16 cellular contexts compared by ENCODE assay signal in the genomic region with DNA sequence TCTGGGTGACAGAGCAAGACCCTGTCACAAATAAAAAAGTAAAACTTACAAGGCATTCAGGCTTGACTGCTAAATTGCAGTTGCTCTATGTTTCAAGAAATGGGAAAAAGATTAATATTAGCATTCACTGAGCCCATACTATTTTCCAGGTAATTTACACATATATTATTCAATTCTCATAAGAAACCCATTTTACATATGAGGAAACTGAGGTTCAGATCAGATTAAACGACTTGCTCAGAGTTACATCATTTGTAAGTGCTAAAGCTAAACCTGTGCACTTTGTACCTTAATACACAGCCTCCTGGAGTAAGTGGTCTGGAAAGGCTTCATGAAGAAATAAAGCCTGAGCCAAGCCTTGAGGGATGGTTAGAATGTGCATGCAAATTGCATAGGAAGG.
DNase-seq lines count a peak whose midpoint lies in the region; ATAC-seq, FAIRE-seq and TF ChIP-seq lines count a peak whose summit lies in the region.
"Had no signal": no experiment of that assay in that cellular context is flagged by ENCODE, and none has a peak within 500 bp of the region (broad histone marks: within the 10 kb centered on the region; RNA-seq: fewer than 3 reads in every experiment).

No MANE protein-coding gene starts in this region.

- H3K4me2 ChIP-seq in endothelial cell of umbilical vein (ENCODE audit: insufficient read depth, low read length): no peak overlapping the region

- peaks cover 12% of the 10 kb centered on the region for H3K36me3 Mint-ChIP-seq in nephron progenitor cell (ENCODE audit: low read depth)
- H3K36me3 Mint-ChIP-seq in effector memory CD8-positive, alpha-beta T cell (ENCODE audit: insufficient read depth): peaks cover 4% of the 10 kb centered on the region

- no peak for TF ChIP-seq CTCF in endothelial cell of umbilical vein (IDR thresholded peaks at IDR 0.05; ENCODE audit: extremely low read depth in 1 of 2, insufficient read depth in 1 of 2, low read depth in 1 of 2, low read length in 2 of 2)
- no peak for TF ChIP-seq CTCF in nephron progenitor cell (IDR thresholded peaks at IDR 0.05)

- H3K27me3 Mint-ChIP-seq in nephron progenitor cell (ENCODE audit: low read depth, poor library complexity): no peaks in the 10 kb centered on the region
- no peaks in the 10 kb centered on the region for H3K27me3 Mint-ChIP-seq in effector memory CD8-positive, alpha-beta T cell
- H3K27me3 Mint-ChIP-seq in stimulated activated naive CD8-positive, alpha-beta T cell treated with anti-CD3 and anti-CD28 coated beads, Interleukin-15, amount 100 ng/mL, for 72 hours: no peaks in the 10 kb centered on the region
- H3K27me3 Mint-ChIP-seq: CD4-positive, alpha-beta T cell had no signal

- CTCF ChIA-PET in endothelial cell of umbilical vein (lab: Charles Lee): no interaction called here

- no peak for ATAC-seq in effector memory CD8-positive, alpha-beta T cell (replicated peaks)
- no peak for ATAC-seq in GM21423 (IDR thresholded peaks at IDR 0.05; ENCODE audit: unreplicated experiment)
- ATAC-seq in stimulated activated naive CD8-positive, alpha-beta T cell treated with anti-CD3 and anti-CD28 coated beads, Interleukin-15, amount 100 ng/mL, for 72 hours: no peak

- DNase-seq in GM19239 (ENCODE audit: insufficient read length, low spot score) (no peak), endothelial cell of umbilical vein (ENCODE audit: low read depth, low spot score) (no peak), nephron progenitor cell (no peak)
- no peak for DNase-seq in effector memory CD8-positive, alpha-beta T cell
- no peak for DNase-seq in stimulated activated naive CD8-positive, alpha-beta T cell treated with anti-CD3 and anti-CD28 coated beads, Interleukin-15, amount 100 ng/mL, for 72 hours
- DNase-seq: AML-193; CD4-positive, alpha-beta T cell; DMS153; DMS79; GDM1; H9 had no signal

- TF ChIP-seq POLR2A in endothelial cell of umbilical vein (IDR thresholded peaks at IDR 0.05; ENCODE audit: low read depth, low read length): no peak

- no peak overlapping the region for H3K4me3 Mint-ChIP-seq in nephron progenitor cell
- H3K4me3 Mint-ChIP-seq in effector memory CD8-positive, alpha-beta T cell: no peak overlapping the region
- H3K4me3 Mint-ChIP-seq in stimulated activated naive CD8-positive, alpha-beta T cell treated with anti-CD3 and anti-CD28 coated beads, Interleukin-15, amount 100 ng/mL, for 72 hours: no peak overlapping the region
- H3K4me3 Mint-ChIP-seq: CD4-positive, alpha-beta T cell; H9 had no signal

- no peak overlapping the region for H2AFZ ChIP-seq in endothelial cell of umbilical vein (ENCODE audit: low read depth, low read length)

- H3K4me1 Mint-ChIP-seq in nephron progenitor cell: peaks cover 13% of the 10 kb centered on the region
- H3K4me1 Mint-ChIP-seq in effector memory CD8-positive, alpha-beta T cell (ENCODE audit: low read depth in 2 of 2): peaks cover 2 to 6% of the 10 kb centered on the region in 2 donors
- no peaks in the 10 kb centered on the region for H3K4me1 Mint-ChIP-seq in stimulated activated naive CD8-positive, alpha-beta T cell treated with anti-CD3 and anti-CD28 coated beads, Interleukin-15, amount 100 ng/mL, for 72 hours

- H3K27ac ChIP-seq in endothelial cell of umbilical vein (ENCODE audit: insufficient read depth, low read depth, low read length): no peak overlapping the region
- H3K27ac ChIP-seq: C4-2B had no signal

- FAIRE-seq in GM19239 (lab: Jason Lieb, UNC) (peak; percentile 64), endothelial cell of umbilical vein (lab: Jason Lieb, UNC) (peak; percentile 63)
- FAIRE-seq: A204.1, GM18507, H1 had no signal

- no peaks in the 10 kb centered on the region for H3K9me1 ChIP-seq in endothelial cell of umbilical vein (replicated peaks; ENCODE audit: control insufficient read depth, extremely low read depth, insufficient read depth, low read length)

- no peaks in the 10 kb centered on the region for H3K79me2 ChIP-seq in endothelial cell of umbilical vein (ENCODE audit: control insufficient read depth, insufficient read depth, low read length)

- BruUV-seq in endothelial cell of umbilical vein (replicated peaks; lab: Mats Ljungman, UMichigan): no TSS peak

- no peaks in the 10 kb centered on the region for H3K9me3 ChIP-seq in endothelial cell of umbilical vein (replicated peaks; ENCODE audit: control insufficient read depth, insufficient read depth, low read length)

- no peak overlapping the region for H3K9ac ChIP-seq in endothelial cell of umbilical vein (replicated peaks; ENCODE audit: extremely low read depth, insufficient read depth, low read length)

- peak overlapping the region; percentile 24 for H3K27ac Mint-ChIP-seq in nephron progenitor cell
- peak overlapping the region in 1 of 2 donors; percentile 56 for H3K27ac Mint-ChIP-seq in effector memory CD8-positive, alpha-beta T cell
- no peak overlapping the region for H3K27ac Mint-ChIP-seq in stimulated activated naive CD8-positive, alpha-beta T cell treated with anti-CD3 and anti-CD28 coated beads, Interleukin-15, amount 100 ng/mL, for 72 hours
- H3K27ac Mint-ChIP-seq: CD4-positive, alpha-beta T cell; H9 had no signal

- no peaks in the 10 kb centered on the region for H4K20me1 ChIP-seq in endothelial cell of umbilical vein (replicated peaks; ENCODE audit: control insufficient read depth, extremely low read depth, insufficient read depth, low read length)

- no peaks in the 10 kb centered on the region for H3K9me3 Mint-ChIP-seq in nephron progenitor cell
- H3K9me3 Mint-ChIP-seq in effector memory CD8-positive, alpha-beta T cell: no peaks in the 10 kb centered on the region
- H3K9me3 Mint-ChIP-seq in stimulated activated naive CD8-positive, alpha-beta T cell treated with anti-CD3 and anti-CD28 coated beads, Interleukin-15, amount 100 ng/mL, for 72 hours: no peaks in the 10 kb centered on the region
- H3K9me3 Mint-ChIP-seq: CD4-positive, alpha-beta T cell; H9 had no signal

- intact Hi-C loops in endothelial cell of umbilical vein (cut with micrococcal nuclease): no loop called here

- no peaks in the 10 kb centered on the region for H3K36me3 ChIP-seq in endothelial cell of umbilical vein (ENCODE audit: control insufficient read depth in 2 of 2, extremely low read depth in 1 of 2, insufficient read depth in 2 of 2, low read length in 2 of 2)

- H3K4me3 ChIP-seq in endothelial cell of umbilical vein (replicated peaks in 1 of 3; ENCODE audit: insufficient read depth in 1 of 3, low read depth in 1 of 3, low read length in 3 of 3): no peak overlapping the region

- no peaks in the 10 kb centered on the region for H3K27me3 ChIP-seq in endothelial cell of umbilical vein (ENCODE audit: control insufficient read depth in 2 of 2, insufficient read depth in 2 of 2, low read length in 2 of 2)

- H3K4me1 ChIP-seq in endothelial cell of umbilical vein (ENCODE audit: control insufficient read depth, extremely low read depth, insufficient read depth, low read length): no peaks in the 10 kb centered on the region

- dilution Hi-C loops in endothelial cell of umbilical vein (cut with MboI; ENCODE audit: extremely low pct_ligation_motif_present, low sequenced_read_pairs): no loop called here

- POLR2A ChIA-PET in endothelial cell of umbilical vein (lab: Charles Lee): no interaction called here

TF ChIP-seq in endothelial cell of umbilical vein, 7 proteins besides CTCF, POLR2A, EP300 and RAD21:
- TF ChIP-seq GATA2 (IDR thresholded peaks at IDR 0.05; ENCODE audit: insufficient read depth, insufficient read length, low read depth, low read length): no peak
- TF ChIP-seq EZH2 (IDR thresholded peaks at IDR 0.05; ENCODE audit: borderline replicate concordance, low read depth, low read length, severe bottlenecking): no peak
- no peak for TF ChIP-seq JUN (IDR thresholded peaks at IDR 0.05; ENCODE audit: borderline replicate concordance, insufficient read depth, insufficient read length, low read depth)
- TF ChIP-seq, protein P1, sequence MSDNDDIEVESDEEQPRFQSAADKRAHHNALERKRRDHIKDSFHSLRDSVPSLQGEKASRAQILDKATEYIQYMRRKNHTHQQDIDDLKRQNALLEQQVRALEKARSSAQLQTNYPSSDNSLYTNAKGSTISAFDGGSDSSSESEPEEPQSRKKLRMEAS (IDR thresholded peaks at IDR 0.05; ENCODE audit: insufficient read depth, insufficient read length): no peak
- no peak for TF ChIP-seq POLR2AphosphoS5 (IDR thresholded peaks at IDR 0.05; ENCODE audit: insufficient read depth, low read depth, low read length)
- no peak for TF ChIP-seq MYC (IDR thresholded peaks at IDR 0.05; ENCODE audit: low read depth, low read length)
- TF ChIP-seq FOS (IDR thresholded peaks at IDR 0.05; ENCODE audit: borderline replicate concordance, insufficient read depth, low read length): no peak
